Comparison of ENCODE assay signal across 8 cellular contexts in genomic region chr1:17010601-17011438, GRCh38. TPM values are rescaled to one million over a fixed set of nuclear protein-coding genes. Genes with fewer than 3 reads are reported as not detected.
DNase-seq lines count a peak whose midpoint lies in the region; ATAC-seq and TF ChIP-seq lines count a peak whose summit lies in the region.

No MANE protein-coding gene starts in this region.

- H3K4me1 ChIP-seq in left lung (peaks cover 9 to 61% of the 10 kb centered on the region in 2 donors), stomach smooth muscle (ENCODE audit: control insufficient read depth, insufficient read depth, low read length) (peaks cover 20% of the 10 kb centered on the region)

- H3K4me1 Mint-ChIP-seq in CD14-positive monocyte, result peaks cover 53% of the 10 kb centered on the region
- H3K4me1 Mint-ChIP-seq in central memory CD8-positive, alpha-beta T cell, result peaks cover 16% of the 10 kb centered on the region

- H3K9me3 ChIP-seq in left lung (no peaks in the 10 kb centered on the region), stomach smooth muscle (ENCODE audit: control insufficient read depth in 2 of 2, low read length in 2 of 2) (no peaks in the 10 kb centered on the region)

- peak overlapping the region; percentile 86 to 90 for H3K4me3 Mint-ChIP-seq in CD14-positive monocyte
- H3K4me3 Mint-ChIP-seq in central memory CD8-positive, alpha-beta T cell, result peak overlapping the region; percentile 81

- peak; percentile 4 for ATAC-seq in GM21723 (IDR thresholded peaks at IDR 0.05; ENCODE audit: unreplicated experiment)
- no peak for ATAC-seq in central memory CD8-positive, alpha-beta T cell (replicated peaks; ENCODE audit: extremely low read depth, poor library complexity, severe bottlenecking)
- peak; percentile 6 for ATAC-seq in left lung

- H3K9me3 Mint-ChIP-seq in CD14-positive monocyte, result no peaks in the 10 kb centered on the region
- H3K9me3 Mint-ChIP-seq in central memory CD8-positive, alpha-beta T cell, result no peaks in the 10 kb centered on the region

- no peaks in the 10 kb centered on the region for H3K36me3 ChIP-seq in left lung
- H3K36me3 ChIP-seq in stomach smooth muscle (ENCODE audit: control insufficient read depth in 2 of 2, insufficient read depth in 2 of 2, low read length in 2 of 2), result no peaks in the 10 kb centered on the region

- peak overlapping the region; percentile 51 to 77 for H3K9ac ChIP-seq in stomach smooth muscle (ENCODE audit: low read length in 2 of 2)

- TF ChIP-seq CTCF in CD14-positive monocyte (IDR thresholded peaks at IDR 0.05) (no peak), left lung (IDR thresholded peaks at IDR 0.05) (no peak)

- peak overlapping the region in 6 of 7 donors; percentile 21 to 80 (median 66) for H3K27ac Mint-ChIP-seq in CD14-positive monocyte
- no peak overlapping the region for H3K27ac Mint-ChIP-seq in central memory CD8-positive, alpha-beta T cell (ENCODE audit: low read depth)

- H3K27me3 ChIP-seq in left lung (no peaks in the 10 kb centered on the region), stomach smooth muscle (ENCODE audit: control insufficient read depth in 1 of 2, insufficient read depth in 2 of 2, low read length in 2 of 2) (no peaks in the 10 kb centered on the region)

- H3K4me3 ChIP-seq in left lung (peak overlapping the region; percentile 76 to 96), stomach smooth muscle (ENCODE audit: low read length in 2 of 2) (peak overlapping the region; percentile 79 to 82)

- intact Hi-C loops in CD14-positive monocyte (cut with micrococcal nuclease) (no loop called here), left lung (cut with DNase I) (no loop called here)

- H3K27ac ChIP-seq in left lung (peak overlapping the region; percentile 13 to 64), stomach smooth muscle (ENCODE audit: low read length) (no peak overlapping the region)

- DNase-seq in CD14-positive monocyte (ENCODE audit: low spot score) (no peak), RPMI7951 (ENCODE audit: low read depth) (peak; percentile 81), left lung (peak; percentile 60 to 88), NCI-H128 (lab: John Stamatoyannopoulos, UW; ENCODE audit: unreplicated experiment) (no peak), dedifferentiated amniotic fluid mesenchymal stem cell (ENCODE audit: extremely low spot score) (no peak)
- DNase-seq in central memory CD8-positive, alpha-beta T cell (ENCODE audit: low spot score in 2 of 2), result no peak

- peaks cover 3 to 5% (median 4%) of the 10 kb centered on the region in 3 donors for H3K27me3 Mint-ChIP-seq in CD14-positive monocyte (ENCODE audit: low read depth in 3 of 3)
- H3K27me3 Mint-ChIP-seq in central memory CD8-positive, alpha-beta T cell, result no peaks in the 10 kb centered on the region

- H3K36me3 Mint-ChIP-seq in CD14-positive monocyte, result peaks cover 5 to 9% of the 10 kb centered on the region in 2 donors
- peaks cover 5% of the 10 kb centered on the region for H3K36me3 Mint-ChIP-seq in central memory CD8-positive, alpha-beta T cell (ENCODE audit: insufficient read depth)

RNA-seq across cellular contexts. Expression of gene ATP13A2, which starts 0.9 kb away (rescaled TPM):
- polyA plus RNA-seq in CD14-positive monocyte, result 10 to 100 TPM; 17.6 to 19.5 TPM
- total RNA-seq in RPMI7951 (2014; rRNA removed; shearing (Covaris generic)), result 75.0 and 90.6 TPM in 2 replicates
- total RNA-seq in left lung, result 10 to 100 TPM; 63.6 to 65.0 TPM

RNA-seq across cellular contexts. Expression of gene MFAP2, which starts 30.4 kb away (rescaled TPM):
- polyA plus RNA-seq in CD14-positive monocyte, result not detected
- 14.5 and 16.9 TPM in 2 replicates for total RNA-seq in RPMI7951 (2014; rRNA removed; shearing (Covaris generic))
- total RNA-seq in left lung, result 10 to 100 TPM in 1 of 2 donors, 1 to 10 TPM in 1; 8.0 to 54.3 TPM

RNA-seq across cellular contexts. Expression of gene SDHB, which starts 43.0 kb away (rescaled TPM):
- 100 to 1,000 TPM; 241 to 275 TPM for polyA plus RNA-seq in CD14-positive monocyte
- 284 and 314 TPM in 2 replicates for total RNA-seq in RPMI7951 (2014; rRNA removed; shearing (Covaris generic))
- total RNA-seq in left lung, result 100 to 1,000 TPM in 1 of 2 donors, 10 to 100 TPM in 1; 87.7 to 110 TPM

Comparison
In these comparisons a context has a peak if more than half of its experiments do, and no peak if none do; other contexts are left out.
1. DNase-seq: peak in RPMI7951 (single experiment) and left lung (2 of 2); none in CD14-positive monocyte (single experiment), central memory CD8-positive, alpha-beta T cell (0 of 2), NCI-H128 (single experiment) and dedifferentiated amniotic fluid mesenchymal stem cell (single experiment).